8 cellular contexts compared by ENCODE assay signal in the genomic region with DNA sequence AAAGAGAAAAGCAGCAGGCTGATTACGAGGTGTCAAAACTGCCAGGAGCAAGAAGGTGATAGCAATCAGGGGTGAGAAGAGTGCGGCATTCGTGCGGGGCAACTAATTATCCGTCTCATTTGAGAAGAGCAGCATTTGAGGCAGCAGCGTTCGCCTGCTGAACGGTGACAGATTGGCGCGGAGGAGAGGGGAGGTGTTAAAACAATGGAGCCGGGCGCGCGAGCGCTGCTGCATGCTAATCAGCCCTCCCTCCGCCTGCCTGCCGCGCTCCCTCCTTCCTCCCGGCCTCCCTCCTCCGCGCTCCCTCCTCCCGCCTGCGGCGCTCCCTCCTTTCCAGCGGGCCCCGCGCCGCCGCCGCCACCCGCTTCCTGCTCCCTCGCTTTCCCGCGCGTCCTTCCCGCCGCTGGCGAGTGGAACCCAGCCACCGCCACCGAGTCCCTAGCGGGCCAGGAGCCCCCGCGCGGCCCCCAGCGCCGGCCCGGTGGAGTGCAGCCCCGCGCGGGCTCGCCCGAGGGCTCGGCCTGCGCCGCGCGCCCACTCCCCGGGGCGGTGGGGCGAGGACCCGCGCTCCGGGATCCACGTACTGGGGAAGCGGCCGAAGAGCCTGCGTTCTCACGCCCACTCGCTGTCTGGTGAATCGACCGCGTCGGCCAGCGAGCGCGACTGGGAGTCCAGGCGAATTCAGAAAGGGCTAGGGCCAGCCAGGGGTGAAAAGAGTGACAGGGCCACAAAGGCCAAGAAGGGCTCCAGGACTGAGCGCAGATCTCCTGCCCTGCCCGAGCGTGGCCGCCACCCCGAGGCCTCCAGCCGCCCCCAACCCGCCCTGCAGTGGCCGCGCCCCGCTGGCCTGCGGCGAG.
DNase-seq lines count a peak whose midpoint lies in the region; ATAC-seq, FAIRE-seq and TF ChIP-seq lines count a peak whose summit lies in the region.

No MANE protein-coding gene starts in this region.

- ATAC-seq in HG02588 (IDR thresholded peaks at IDR 0.05; ENCODE audit: unreplicated experiment) = peak; percentile 39

- H4K20me1 ChIP-seq in endothelial cell of umbilical vein (replicated peaks; ENCODE audit: control insufficient read depth, extremely low read depth, insufficient read depth, low read length) = no peaks in the 10 kb centered on the region

- H3K4me2 ChIP-seq in endothelial cell of umbilical vein (ENCODE audit: insufficient read depth, low read length) = peak overlapping the region; percentile 85

- no peaks in the 10 kb centered on the region for H3K79me2 ChIP-seq in endothelial cell of umbilical vein (ENCODE audit: control insufficient read depth, insufficient read depth, low read length)

- intact Hi-C loops in endothelial cell of umbilical vein (cut with micrococcal nuclease) = loop anchor here (1.0 kb wide), 1 partner anchor 35 kb away; no protein-coding TSS in a partner anchor

- no TSS peak for BruUV-seq in endothelial cell of umbilical vein (replicated peaks; lab: Mats Ljungman, UMichigan)

- DNase-seq in GM12865 (ENCODE audit: low read depth) (peak; percentile 73), NCI-H2196 treated with DMSO at 0.1 percent for 48 hours (lab: John Stamatoyannopoulos, UW; ENCODE audit: unreplicated experiment) (peak; percentile 69), activated T-cell treated with anti-CD3 and anti-CD28 coated beads for 48 hours (ENCODE audit: low read depth) (peak; percentile 46), endothelial cell of umbilical vein (ENCODE audit: low read depth, low spot score) (peak; percentile 68), mesenteric fat pad (ENCODE audit: low spot score) (peak; percentile 91), SIG-M5 (lab: John Stamatoyannopoulos, UW) (no peak)
- peak; percentile 70 for DNase-seq in stimulated activated CD8-positive, alpha-beta memory T cell treated with anti-CD3 and anti-CD28 coated beads, Interleukin-4, amount 100 ng/mL, for 48 hours

- TF ChIP-seq POLR2A in endothelial cell of umbilical vein (IDR thresholded peaks at IDR 0.05; ENCODE audit: low read depth, low read length) = no peak

- TF ChIP-seq CTCF in GM12865 (IDR thresholded peaks at IDR 0.05; ENCODE audit: insufficient read depth, low read depth, low read length, missing control alignments) (no peak), endothelial cell of umbilical vein (IDR thresholded peaks at IDR 0.05; ENCODE audit: extremely low read depth in 1 of 2, insufficient read depth in 1 of 2, low read depth in 1 of 2, low read length in 2 of 2) (no peak)

- POLR2A ChIA-PET in endothelial cell of umbilical vein (lab: Charles Lee) = interaction anchor here (0.6 kb wide), 1 partner anchor 141 kb away, joined by 3 read pairs; no protein-coding TSS in a partner anchor

- FAIRE-seq in endothelial cell of umbilical vein (lab: Jason Lieb, UNC) = peak; percentile 80

- peak overlapping the region; percentile 52 for H3K9ac ChIP-seq in endothelial cell of umbilical vein (replicated peaks; ENCODE audit: extremely low read depth, insufficient read depth, low read length)

- H3K9me1 ChIP-seq in endothelial cell of umbilical vein (replicated peaks; ENCODE audit: control insufficient read depth, extremely low read depth, insufficient read depth, low read length) = no peaks in the 10 kb centered on the region

- H3K27ac ChIP-seq in endothelial cell of umbilical vein (ENCODE audit: insufficient read depth, low read depth, low read length) = no peak overlapping the region

- peaks cover 13% of the 10 kb centered on the region for H3K4me1 ChIP-seq in endothelial cell of umbilical vein (ENCODE audit: control insufficient read depth, extremely low read depth, insufficient read depth, low read length)

- H3K27me3 ChIP-seq in endothelial cell of umbilical vein (ENCODE audit: control insufficient read depth in 2 of 2, insufficient read depth in 2 of 2, low read length in 2 of 2) = no peaks in the 10 kb centered on the region

- H3K36me3 ChIP-seq in endothelial cell of umbilical vein (ENCODE audit: control insufficient read depth in 2 of 2, extremely low read depth in 1 of 2, insufficient read depth in 2 of 2, low read length in 2 of 2) = no peaks in the 10 kb centered on the region

- H3K9me3 ChIP-seq in endothelial cell of umbilical vein (replicated peaks; ENCODE audit: control insufficient read depth, insufficient read depth, low read length) = no peaks in the 10 kb centered on the region

- dilution Hi-C loops in endothelial cell of umbilical vein (cut with MboI; ENCODE audit: extremely low pct_ligation_motif_present, low sequenced_read_pairs) = no loop called here

- H3K4me3 ChIP-seq in GM12865 (ENCODE audit: low read depth, low read length) (peak overlapping the region; percentile 71), endothelial cell of umbilical vein (replicated peaks in 1 of 3; ENCODE audit: insufficient read depth in 1 of 3, low read depth in 1 of 3, low read length in 3 of 3) (peak overlapping the region; percentile 20 to 59 (median 49))

- CTCF ChIA-PET in endothelial cell of umbilical vein (lab: Charles Lee) = interaction anchor here (1.1 to 1.6 kb wide), 2 partner anchors 12 to 13 kb away, joined by 4 to 9 read pairs; no protein-coding TSS in a partner anchor

- H2AFZ ChIP-seq in endothelial cell of umbilical vein (ENCODE audit: low read depth, low read length) = peak overlapping the region; percentile 87

TF ChIP-seq in endothelial cell of umbilical vein, 7 proteins besides CTCF, POLR2A, EP300 and RAD21:
- TF ChIP-seq JUN (IDR thresholded peaks at IDR 0.05; ENCODE audit: borderline replicate concordance, insufficient read depth, insufficient read length, low read depth) = no peak
- TF ChIP-seq, protein P1, sequence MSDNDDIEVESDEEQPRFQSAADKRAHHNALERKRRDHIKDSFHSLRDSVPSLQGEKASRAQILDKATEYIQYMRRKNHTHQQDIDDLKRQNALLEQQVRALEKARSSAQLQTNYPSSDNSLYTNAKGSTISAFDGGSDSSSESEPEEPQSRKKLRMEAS (IDR thresholded peaks at IDR 0.05; ENCODE audit: insufficient read depth, insufficient read length) = peak; percentile 2
- TF ChIP-seq POLR2AphosphoS5 (IDR thresholded peaks at IDR 0.05; ENCODE audit: insufficient read depth, low read depth, low read length) = peak; percentile 55
